8 cellular contexts compared by ENCODE assay signal in the genomic region with DNA sequence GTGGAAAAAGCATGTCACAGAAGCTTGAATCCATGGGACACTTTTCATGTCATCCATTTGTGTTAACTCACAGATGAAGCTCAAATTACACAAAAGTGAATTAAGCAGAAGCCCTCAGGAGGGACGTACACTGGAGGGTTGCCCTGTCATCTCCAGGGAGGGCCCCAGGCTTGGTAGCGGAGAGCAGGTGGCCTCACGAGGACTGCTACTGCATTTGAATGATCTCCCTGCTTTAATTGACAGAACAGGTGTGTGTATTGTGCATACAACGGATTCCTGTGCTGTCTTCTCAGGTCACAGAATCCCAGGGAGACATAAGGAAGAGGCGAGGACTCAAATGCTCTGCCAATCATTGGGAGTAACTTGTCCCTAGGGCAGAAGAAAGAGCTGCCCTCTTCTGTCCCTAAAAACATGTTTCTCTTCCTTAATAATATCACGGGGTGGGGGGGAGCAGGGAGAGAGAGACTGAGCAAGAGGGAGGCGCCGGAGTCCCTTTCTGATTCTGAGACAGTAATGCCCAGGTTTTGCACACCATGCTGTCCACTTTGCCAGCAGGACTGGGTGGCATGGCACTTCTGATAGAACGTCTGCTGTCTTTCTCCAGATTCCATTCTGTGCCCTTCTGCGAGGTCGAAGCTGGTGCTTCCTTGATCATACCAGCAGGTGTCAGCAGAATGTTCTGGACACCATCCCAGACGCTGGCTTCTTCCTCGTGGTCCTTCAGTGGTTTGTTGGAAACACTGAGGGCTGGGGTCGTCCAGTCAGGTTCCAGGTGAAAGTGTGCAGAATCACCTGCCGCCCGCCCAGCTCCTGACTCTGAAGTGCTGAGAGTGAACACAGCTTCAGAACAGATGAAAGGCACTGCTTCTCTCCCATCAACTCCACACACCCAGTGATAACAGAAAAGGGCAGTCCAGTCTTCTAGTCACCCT. TPM values are rescaled to one million over a fixed set of nuclear protein-coding genes. Genes with fewer than 3 reads are reported as not detected.
DNase-seq lines count a peak whose midpoint lies in the region; ATAC-seq and TF ChIP-seq lines count a peak whose summit lies in the region.

No MANE protein-coding gene starts in this region.

- H3K9ac ChIP-seq in DND-41 (ENCODE audit: low read depth, low read length) (no peak overlapping the region), neural cell (ENCODE audit: low read length) (no peak overlapping the region)

- DNase-seq in DND-41: peak; percentile 47
- peak; percentile 20 for DNase-seq in NCI-H82 treated with DMSO at 0.1 percent for 48 hours (lab: John Stamatoyannopoulos, UW; ENCODE audit: unreplicated experiment)
- peak; percentile 44 for DNase-seq in activated T-cell treated with anti-CD3 and anti-CD28 coated beads, Interleukin-2, amount 50 U/mL, for 4 hours
- peak; percentile 58 for DNase-seq in fibroblast of peridontal ligament (ENCODE audit: extremely low read depth)
- peak; percentile 46 to 51 for DNase-seq in uterus

- H3K36me3 ChIP-seq in DND-41 (ENCODE audit: insufficient read depth, low read length): no peaks in the 10 kb centered on the region
- no peaks in the 10 kb centered on the region for H3K36me3 ChIP-seq in neural cell (ENCODE audit: insufficient read depth, low read length)
- H3K36me3 ChIP-seq in uterus: no peaks in the 10 kb centered on the region

- H3K27ac ChIP-seq in DND-41 (ENCODE audit: low read length) (no peak overlapping the region), neural cell (ENCODE audit: low read length) (no peak overlapping the region), uterus (no peak overlapping the region)

- no peaks in the 10 kb centered on the region for H3K79me2 ChIP-seq in DND-41 (ENCODE audit: insufficient read depth, low read length)
- no peaks in the 10 kb centered on the region for H3K79me2 ChIP-seq in neural cell (replicated peaks; ENCODE audit: insufficient read depth, low read length)

- H3K9me3 ChIP-seq in DND-41 (ENCODE audit: insufficient read depth, low read length, severe bottlenecking) (no peaks in the 10 kb centered on the region), neural cell (ENCODE audit: low read length) (no peaks in the 10 kb centered on the region), uterus (no peaks in the 10 kb centered on the region)

- intact Hi-C loops in uterus (cut with DNase I; ENCODE audit: low total_unique reads): loop anchor here (10.0 kb wide), 1 partner anchor 302 kb away; no protein-coding TSS in a partner anchor

- H3K4me1 Mint-ChIP-seq in activated T-cell treated with anti-CD3 and anti-CD28 coated beads, Interleukin-2, amount 50 U/mL, for 4 hours (ENCODE audit: low read depth): peaks cover 52% of the 10 kb centered on the region

- peaks cover 2% of the 10 kb centered on the region for H3K9me3 Mint-ChIP-seq in activated T-cell treated with anti-CD3 and anti-CD28 coated beads, Interleukin-2, amount 50 U/mL, for 4 hours

- no peak overlapping the region for H3K4me3 Mint-ChIP-seq in activated T-cell treated with anti-CD3 and anti-CD28 coated beads, Interleukin-2, amount 50 U/mL, for 4 hours

- H4K20me1 ChIP-seq in DND-41 (ENCODE audit: insufficient read depth, low read length): no peaks in the 10 kb centered on the region
- H4K20me1 ChIP-seq in neural cell (ENCODE audit: insufficient read depth): no peaks in the 10 kb centered on the region

- no peaks in the 10 kb centered on the region for H3F3A ChIP-seq in neural cell (ENCODE audit: insufficient read depth, low read length, poor library complexity, severe bottlenecking)

- H3K27me3 ChIP-seq in DND-41 (ENCODE audit: insufficient read depth, low read length, poor library complexity): peaks cover 5% of the 10 kb centered on the region
- H3K27me3 ChIP-seq in neural cell (ENCODE audit: insufficient read depth, low read depth, low read length): no peaks in the 10 kb centered on the region
- H3K27me3 ChIP-seq in uterus: no peaks in the 10 kb centered on the region

- peak; percentile 68 for TF ChIP-seq RAD21 in neural cell (conservative IDR thresholded peaks at IDR 0.05)

- H3K4me2 ChIP-seq in DND-41 (ENCODE audit: insufficient read depth, low read length) (peak overlapping the region; percentile 6; the same call in 1 of the 2 replicates), neural cell (ENCODE audit: low read length) (no peak overlapping the region)

- H2AFZ ChIP-seq in DND-41 (ENCODE audit: low read depth, low read length) (no peak overlapping the region), neural cell (ENCODE audit: low read depth, low read length) (no peak overlapping the region)

- H3K4me1 ChIP-seq in DND-41 (ENCODE audit: insufficient read depth, low read length): peaks cover 5% of the 10 kb centered on the region
- no peaks in the 10 kb centered on the region for H3K4me1 ChIP-seq in uterus

- no peak overlapping the region for H3K4me3 ChIP-seq in DND-41 (ENCODE audit: low read depth in 1 of 2, low read length in 2 of 2)
- no peak overlapping the region for H3K4me3 ChIP-seq in neural cell (ENCODE audit: low read length)
- no peak overlapping the region for H3K4me3 ChIP-seq in uterus

- no peaks in the 10 kb centered on the region for H3K27me3 Mint-ChIP-seq in activated T-cell treated with anti-CD3 and anti-CD28 coated beads, Interleukin-2, amount 50 U/mL, for 4 hours (ENCODE audit: low read depth)

- no peaks in the 10 kb centered on the region for H3K36me3 Mint-ChIP-seq in activated T-cell treated with anti-CD3 and anti-CD28 coated beads, Interleukin-2, amount 50 U/mL, for 4 hours (ENCODE audit: insufficient read depth)

- no peak for TF ChIP-seq POLR2A in uterus (IDR thresholded peaks at IDR 0.05)

- ATAC-seq in DND-41 (ENCODE audit: insufficient read depth, low read depth) (peak; percentile 87), HG02642 (IDR thresholded peaks at IDR 0.05; ENCODE audit: poor library complexity, unreplicated experiment) (peak; percentile 67), GM21360 (IDR thresholded peaks at IDR 0.05; ENCODE audit: unreplicated experiment) (no peak)
- ATAC-seq in activated T-cell treated with anti-CD3 and anti-CD28 coated beads, Interleukin-2, amount 50 U/mL, for 4 hours: peak; percentile 78 to 79

- TF ChIP-seq CTCF in DND-41 (IDR thresholded peaks at IDR 0.05; ENCODE audit: borderline replicate concordance, extremely low read depth, low read length, poor library complexity, severe bottlenecking) (peak; percentile 84), neural cell (IDR thresholded peaks at IDR 0.05; ENCODE audit: poor library complexity, severe bottlenecking) (peak; percentile 75), uterus (IDR thresholded peaks at IDR 0.05) (peak; percentile 63 to 76 (median 71))

- TF ChIP-seq EP300 in neural cell (conservative IDR thresholded peaks at IDR 0.05; ENCODE audit: poor library complexity, severe bottlenecking): no peak

- H3K9me2 ChIP-seq in neural cell (ENCODE audit: insufficient read depth, low read length): no peaks in the 10 kb centered on the region

TF ChIP-seq in neural cell, 6 proteins besides CTCF, POLR2A, EP300 and RAD21:
- no peak for TF ChIP-seq POLR2AphosphoS5 (IDR thresholded peaks at IDR 0.05)
- peak; percentile 79 for TF ChIP-seq SMC3 (conservative IDR thresholded peaks at IDR 0.05; ENCODE audit: poor library complexity)

RNA-seq across cellular contexts. Expression of a gene that starts 26.1 kb away (rescaled TPM):
- total RNA-seq in activated T-cell treated with anti-CD3 and anti-CD28 coated beads, Interleukin-2, amount 50 U/mL, for 4 hours: under 1 TPM; 0.29 to 0.60 (median 0.38) TPM
- 8.7 and 10.5 TPM in 2 replicates for polyA plus RNA-seq in neural cell
- polyA minus RNA-seq in neural cell: 11.5 and 13.6 TPM in 2 replicates
- 1 to 10 TPM in 2 of 4 donors, under 1 TPM in 1, not detected in 1; under 0.01 to 3.5 (median 2.8) TPM for total RNA-seq in uterus
